Comparison of ENCODE assay signal across 8 cellular contexts in the genomic region with DNA sequence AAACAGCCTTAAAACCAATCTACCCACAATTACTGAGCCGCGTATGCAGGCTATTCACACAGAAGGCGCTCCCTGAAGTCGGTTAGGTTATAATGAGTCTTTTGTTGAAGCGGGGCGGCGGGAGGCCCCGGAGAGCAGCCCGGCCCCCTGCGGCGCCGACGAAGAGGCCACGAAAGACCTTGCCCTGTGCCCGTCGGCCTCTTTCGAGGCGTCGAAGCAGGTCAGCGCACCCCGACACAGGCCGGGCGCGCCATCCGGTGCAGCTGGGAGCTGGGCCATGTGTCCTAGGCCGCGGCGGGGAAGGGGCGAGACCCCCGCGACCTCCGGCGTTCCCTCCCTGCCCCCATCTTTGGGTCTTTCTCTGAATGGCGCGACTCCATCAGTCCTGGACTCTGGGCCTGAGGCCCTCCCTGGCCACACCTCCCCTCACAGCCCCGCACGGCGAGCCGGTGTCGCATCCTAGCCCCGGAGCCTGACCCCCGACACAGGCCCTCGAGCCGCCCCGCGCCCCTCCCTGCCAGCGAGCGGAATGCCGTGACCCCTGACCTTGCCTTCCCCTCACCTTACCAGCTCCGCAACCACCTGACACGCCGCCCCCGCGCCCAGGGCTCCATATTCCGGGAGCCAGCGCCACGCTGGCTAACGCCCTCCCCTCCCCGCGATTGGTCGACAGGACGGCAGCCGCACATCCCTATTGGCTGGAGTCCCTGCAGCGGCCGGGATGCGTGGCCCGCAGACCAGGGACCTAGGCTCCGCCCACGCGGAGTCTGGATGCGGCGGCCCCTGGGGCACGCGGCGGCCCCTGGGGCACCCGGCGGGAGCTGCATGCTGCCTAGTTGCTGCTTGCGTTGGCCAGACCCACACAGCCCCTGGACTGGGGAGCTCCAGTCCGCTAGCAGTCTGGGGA. TPM values are rescaled to one million over a fixed set of nuclear protein-coding genes. Genes with fewer than 3 reads are reported as not detected.
A peak's percentile ranks its signal among the peaks of the same experiment; 100 is the strongest.
DNase-seq lines count a peak whose midpoint lies in the region; ATAC-seq and TF ChIP-seq lines count a peak whose summit lies in the region.

A gene (minus strand): TSS at position 637 of the 907 bp plus-strand sequence. CDS start 15,656 bp downstream, outside the sequence.

- no peaks in the 10 kb centered on the region for H4K20me1 ChIP-seq in H9 (ENCODE audit: control insufficient read depth, insufficient read depth, insufficient read length)

- H3K14ac ChIP-seq in H9 (ENCODE audit: insufficient read depth, low read length) = peak within 1 kb of the TSS; percentile 97

- peak within 1 kb of the TSS; percentile 92 for H3K4me2 ChIP-seq in H9 (ENCODE audit: insufficient read depth, insufficient read length, low read length)

- peaks cover 2% of the 10 kb centered on the region; the same call in 1 of the 2 replicates for H3K36me3 ChIP-seq in MG63

- peak within 1 kb of the TSS; percentile 76 for H3K9ac ChIP-seq in H9 (ENCODE audit: extremely low read depth, insufficient read length, low read length)

- H3K79me1 ChIP-seq in H9 (ENCODE audit: insufficient read depth, low read depth, low read length, poor library complexity, severe bottlenecking) = no peaks in the 10 kb centered on the region

- no peak within 1 kb of the TSS for H3T11ph ChIP-seq in H9 (ENCODE audit: low read length)

- H2AK5ac ChIP-seq in H9 (ENCODE audit: insufficient read length, low read length) = no peak within 1 kb of the TSS

- no peak within 1 kb of the TSS for H3K4ac ChIP-seq in H9 (ENCODE audit: low read depth, low read length)

- H3K18ac ChIP-seq in H9 (ENCODE audit: insufficient read length, low read depth, low read length) = peak within 1 kb of the TSS; percentile 94

- no peak within 1 kb of the TSS for H3K23ac ChIP-seq in H9 (ENCODE audit: insufficient read length, low read depth, low read length)

- no peak within 1 kb of the TSS for H4K5ac ChIP-seq in H9 (ENCODE audit: insufficient read length, low read depth, low read length)

- H3K9me3 ChIP-seq in H9 (ENCODE audit: control insufficient read depth, low read depth, low read length) = no peaks in the 10 kb centered on the region
- H3K9me3 ChIP-seq in MG63 = no peaks in the 10 kb centered on the region

- TF ChIP-seq CTCF in H9 (conservative IDR thresholded peaks at IDR 0.05) (peak; percentile 15; the same call in 1 of the 3 replicates), fibroblast of the aortic adventitia (IDR thresholded peaks at IDR 0.05; ENCODE audit: insufficient read depth, low read length) (peak; percentile 19), nephron (IDR thresholded peaks at IDR 0.05; ENCODE audit: unreplicated experiment in 3 of 3) (no peak)

- no peak within 1 kb of the TSS for H2BK20ac ChIP-seq in H9 (ENCODE audit: low read depth, low read length, poor library complexity, severe bottlenecking)

- H2BK120ac ChIP-seq in H9 (ENCODE audit: low read depth, low read length, poor library complexity, severe bottlenecking) = no peak within 1 kb of the TSS

- peak; percentile 92 for ATAC-seq in stimulated activated naive CD8-positive, alpha-beta T cell treated with anti-CD3 and anti-CD28 coated beads, Interleukin-15, Interleukin-2, amounts not matched to agents 100 U/mL and 50 U/mL, for 24 hours

- peak within 1 kb of the TSS; percentile 69 for H3K4me3 ChIP-seq in MG63
- H3K4me3 ChIP-seq in fibroblast of the aortic adventitia (ENCODE audit: low read depth, low read length) = peak within 1 kb of the TSS; percentile 87

- H3K23me2 ChIP-seq in H9 (ENCODE audit: insufficient read length, low read depth, low read length, poor library complexity, severe bottlenecking) = peaks cover 5% of the 10 kb centered on the region

- no peak within 1 kb of the TSS for H4K8ac ChIP-seq in H9 (replicated peaks; ENCODE audit: insufficient read length, low read depth, low read length)

- no peak within 1 kb of the TSS for H4K91ac ChIP-seq in H9 (ENCODE audit: insufficient read length, low read depth, low read length)

- H3K27me3 Mint-ChIP-seq in H9 (ENCODE audit: low read depth) (peaks cover 4% of the 10 kb centered on the region), nephron (ENCODE audit: low read depth) (no peaks in the 10 kb centered on the region)

- H2BK5ac ChIP-seq in H9 (ENCODE audit: insufficient read length, low read length) = no peak within 1 kb of the TSS

- H3K27ac ChIP-seq in H9 (ENCODE audit: insufficient read length, low read depth, low read length) = peak within 1 kb of the TSS; percentile 25

- WGBS in H9 (ENCODE audit: extremely low coverage, insufficient read length, low lambda C conversion rate) = no CpG with 5 or more reads among the region's 79 CpGs

- H3K56ac ChIP-seq in H9 (ENCODE audit: insufficient read length, low read depth, low read length) = no peak within 1 kb of the TSS

- H3K27me3 ChIP-seq in H9 (ENCODE audit: insufficient read depth, low read length) = no peaks in the 10 kb centered on the region
- H3K27me3 ChIP-seq in MG63 = no peaks in the 10 kb centered on the region

- peaks cover 7% of the 10 kb centered on the region for H3K79me2 ChIP-seq in H9 (ENCODE audit: insufficient read depth, low read length)

- DNase-seq in ELR (ENCODE audit: low read depth) = peak; percentile 96
- peak; percentile 99 for DNase-seq in H9
- DNase-seq in MG63 = peak; percentile 98
- peak; percentile 93 to 97 for DNase-seq in SHP77 (lab: John Stamatoyannopoulos, UW)
- DNase-seq in activated effector memory CD4-positive, alpha-beta T cell treated with Interleukin-2 at 50 U/mL for 16 hours = peak; percentile 87
- peak; percentile 91 for DNase-seq in fibroblast of the aortic adventitia (ENCODE audit: low read depth)
- peak; percentile 95 for DNase-seq in stimulated activated naive CD8-positive, alpha-beta T cell treated with anti-CD3 and anti-CD28 coated beads, Interleukin-15, Interleukin-2, amounts not matched to agents 100 U/mL and 50 U/mL, for 24 hours

- no peaks in the 10 kb centered on the region for H3K36me3 Mint-ChIP-seq in H9 (ENCODE audit: insufficient read depth in 1 of 3, low read depth in 3 of 3)
- H3K36me3 Mint-ChIP-seq in nephron (ENCODE audit: low read depth) = no peaks in the 10 kb centered on the region

- no peaks in the 10 kb centered on the region for H3K9me3 Mint-ChIP-seq in H9
- no peaks in the 10 kb centered on the region for H3K9me3 Mint-ChIP-seq in nephron

- H2AFZ ChIP-seq in H9 (ENCODE audit: low read length) = no peak within 1 kb of the TSS

- peaks cover 3% of the 10 kb centered on the region; the same call in 1 of the 2 replicates for H3K4me1 ChIP-seq in H9 (ENCODE audit: insufficient read depth, low read length)

- H2BK15ac ChIP-seq in H9 (ENCODE audit: low read depth, low read length) = no peak within 1 kb of the TSS; the same call in 1 of the 2 replicates

- H3K27ac Mint-ChIP-seq in H9 (peak within 1 kb of the TSS; percentile 95 to 97 (median 95)), nephron (peak within 1 kb of the TSS; percentile 94 to 98 (median 96))

- H3K4me1 Mint-ChIP-seq in H9 = peaks cover 50% of the 10 kb centered on the region in 2 experiments
- H3K4me1 Mint-ChIP-seq in nephron = peaks cover 28% of the 10 kb centered on the region

- H3K4me3 Mint-ChIP-seq in H9 (peak within 1 kb of the TSS; percentile 78 to 92), nephron (peak within 1 kb of the TSS; percentile 88 to 98 (median 97))

- H2BK12ac ChIP-seq in H9 (ENCODE audit: insufficient read length, low read depth, low read length) = no peak within 1 kb of the TSS

RNA-seq across cellular contexts. Expression of the gene that starts here (rescaled TPM):
- total RNA-seq in H9 (2021) (45.6 and 47.9 TPM in 2 replicates), fibroblast of the aortic adventitia (ENCODE audit: low replicate concordance) (50.7 and 53.7 TPM in 2 replicates)
- 12.0 and 74.1 TPM in 2 replicates for total RNA-seq in MG63 (2014; rRNA removed; shearing (Covaris generic); ENCODE audit: low replicate concordance)

Comparison
In these comparisons a context has a peak if more than half of its experiments do, and no peak if none do; other contexts are left out.
1. Peak in every context shown above with its lines: DNase-seq, ATAC-seq, H3K4me3 ChIP-seq and H3K27ac ChIP-seq.
2. CTCF ChIP-seq: peak in H9 (single experiment) and fibroblast of the aortic adventitia (single experiment); none in nephron (0 of 3).